23 cellular contexts compared by ENCODE assay signal in genomic region chrX:150058728-150059127, GRCh38.
"Had no signal": no experiment of that assay in that cellular context is flagged by ENCODE, and none has a peak within 500 bp of the region (broad histone marks: within the 10 kb centered on the region; RNA-seq: fewer than 3 reads in every experiment).

No MANE protein-coding gene starts in this region.

- H3K27ac Mint-ChIP-seq: endodermal cell; natural killer cell treated with Interleukin-12 subunit alpha and Interleukin-12 subunit beta and Interleukin-15 and Interleukin-18, amount 100 ng/mL, for 72 hours; progenitor cell of endocrine pancreas; type B pancreatic cell had no signal

- H3K36me3 ChIP-seq: colonic mucosa, left ventricle myocardium inferior, lower lobe of right lung, pancreas, suprapubic skin, thyroid gland had no signal

- H3K9me3 ChIP-seq: colonic mucosa, left ventricle myocardium inferior, lower lobe of right lung, pancreas, suprapubic skin, thyroid gland had no signal

- H3K27me3 Mint-ChIP-seq: progenitor cell of endocrine pancreas, type B pancreatic cell had no signal

- H3K4me3 Mint-ChIP-seq: endodermal cell; natural killer cell treated with Interleukin-12 subunit alpha and Interleukin-12 subunit beta and Interleukin-15 and Interleukin-18, amount 100 ng/mL, for 72 hours; type B pancreatic cell had no signal

- H3K4me1 ChIP-seq: colonic mucosa, lower lobe of right lung, pancreas, suprapubic skin, thyroid gland had no signal

- H3K4me3 ChIP-seq: colonic mucosa, left ventricle myocardium inferior, lower lobe of right lung, pancreas, smooth muscle cell, suprapubic skin, thyroid gland had no signal

- DNase-seq: colonic mucosa; dermis blood vessel endothelial cell; endodermal cell; erythroblast; foreskin keratinocyte; kidney; left cardiac atrium; left ventricle myocardium inferior; lower lobe of right lung; mesenchymal stem cell; midbrain; occipital lobe; pancreas; right cardiac atrium; stimulated activated CD4-positive, alpha-beta T cell treated with anti-CD3 and anti-CD28 coated beads, Interleukin-2, amount 100 ng/mL, for 48 hours; stimulated activated naive CD4-positive, alpha-beta T cell treated with Interleukin-2 at 50 U/mL for 16 hours; thyroid gland had no signal

- H3K4me2 ChIP-seq: smooth muscle cell had no signal

- ATAC-seq: foreskin keratinocyte; left cardiac atrium; lower lobe of right lung; natural killer cell treated with Interleukin-12 subunit alpha and Interleukin-12 subunit beta and Interleukin-15 and Interleukin-18, amount 100 ng/mL, for 72 hours; pancreas; right cardiac atrium had no signal

- FAIRE-seq: kidney, pancreas, urothelium cell line had no signal

- H3K27me3 ChIP-seq: colonic mucosa, foreskin keratinocyte, pancreas, suprapubic skin, thyroid gland had no signal

- H3K36me3 Mint-ChIP-seq: natural killer cell treated with Interleukin-12 subunit alpha and Interleukin-12 subunit beta and Interleukin-15 and Interleukin-18, amount 100 ng/mL, for 72 hours; type B pancreatic cell had no signal

- H3K9me3 Mint-ChIP-seq: natural killer cell treated with Interleukin-12 subunit alpha and Interleukin-12 subunit beta and Interleukin-15 and Interleukin-18, amount 100 ng/mL, for 72 hours; type B pancreatic cell had no signal

- H3K4me1 Mint-ChIP-seq: endodermal cell had no signal

- H3K27ac ChIP-seq: colonic mucosa, foreskin keratinocyte, left ventricle myocardium inferior, lower lobe of right lung, pancreas, suprapubic skin, thyroid gland had no signal
